15 cellular contexts compared by ENCODE assay signal in the genomic region with DNA sequence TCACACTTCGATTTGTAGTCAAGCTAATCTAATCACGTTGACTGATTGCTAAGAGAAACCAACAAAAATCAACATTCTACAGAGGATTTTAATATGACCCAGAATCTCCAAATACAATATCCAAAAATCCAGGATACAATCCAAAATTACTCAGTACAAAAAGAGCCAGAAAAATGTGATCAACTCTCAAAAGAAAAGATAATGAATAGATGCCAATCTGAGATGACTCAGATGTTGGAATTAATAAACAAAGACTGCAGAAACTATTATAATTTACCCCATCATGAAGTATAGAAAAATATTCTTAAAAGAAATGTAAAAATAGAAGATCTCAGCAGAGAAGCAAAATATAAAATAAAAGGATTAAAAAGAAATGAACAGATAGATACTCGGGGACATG. TPM values are rescaled to one million over a fixed set of nuclear protein-coding genes. Genes with fewer than 3 reads are reported as not detected.
DNase-seq lines count a peak whose midpoint lies in the region; ATAC-seq and TF ChIP-seq lines count a peak whose summit lies in the region.
"Had no signal": no experiment of that assay in that cellular context is flagged by ENCODE, and none has a peak within 500 bp of the region (broad histone marks: within the 10 kb centered on the region; RNA-seq: fewer than 3 reads in every experiment).

No MANE protein-coding gene starts in this region.

- in situ Hi-C loops in GM23248 (cut with MboI): no loop called here

- H3K4me1 ChIP-seq in GM23248 (ENCODE audit: insufficient read depth) (peaks cover 26% of the 10 kb centered on the region), upper lobe of right lung (peaks cover 14% of the 10 kb centered on the region), hepatocyte (ENCODE audit: insufficient read depth) (no peaks in the 10 kb centered on the region)

- H3K36me3 ChIP-seq in GM23248 (ENCODE audit: low read depth) (0 out of 2 replicates have a peak, but pooled peaks cover 5% of the 10 kb centered on the region), upper lobe of right lung (peaks cover 48% of the 10 kb centered on the region), hepatocyte (replicated peaks; ENCODE audit: insufficient read depth, low read depth) (no peaks in the 10 kb centered on the region)

- TF ChIP-seq CTCF in fibroblast of the aortic adventitia (IDR thresholded peaks at IDR 0.05; ENCODE audit: insufficient read depth, low read length) (no peak), upper lobe of right lung (IDR thresholded peaks at IDR 0.05) (no peak), hepatocyte (IDR thresholded peaks at IDR 0.05; ENCODE audit: poor library complexity) (no peak)

- no peaks in the 10 kb centered on the region for H3K27me3 Mint-ChIP-seq in activated T-helper 17 cell treated with anti-CD3 and anti-CD28 coated beads, Interleukin-2, amount 50 U/mL, for 72 hours

- intact Hi-C loops in upper lobe of right lung (cut with DNase I): no loop called here

- peak; percentile 31 for DNase-seq in GM23248
- peak; percentile 55 for DNase-seq in fibroblast of the aortic adventitia (ENCODE audit: low read depth)
- no peak for DNase-seq in upper lobe of right lung
- no peak for DNase-seq in hepatocyte (ENCODE audit: low spot score)
- no peak for DNase-seq in NCI-H748 (lab: John Stamatoyannopoulos, UW; ENCODE audit: unreplicated experiment)
- DNase-seq: DMS 273 treated with DMSO at 0.1 percent for 48 hours, H9, Kasumi-1, NCI-H1417 treated with DMSO at 0.1 percent for 48 hours, NCI-H2029, NCI-H2171 treated with DMSO at 0.1 percent for 48 hours, SHP77 had no signal

- H3K36me3 Mint-ChIP-seq in activated T-helper 17 cell treated with anti-CD3 and anti-CD28 coated beads, Interleukin-2, amount 50 U/mL, for 72 hours (ENCODE audit: low read depth): peaks cover 81% of the 10 kb centered on the region

- H3K4me2 ChIP-seq in GM23248 (ENCODE audit: unreplicated experiment) (peak overlapping the region; percentile 43), hepatocyte (no peak overlapping the region)

- peak overlapping the region; percentile 3; the same call in 1 of the 2 replicates for H3K27ac ChIP-seq in GM23248
- H3K27ac ChIP-seq in upper lobe of right lung: peak overlapping the region; percentile 21
- no peak overlapping the region for H3K27ac ChIP-seq in hepatocyte

- H3K9me2 ChIP-seq in GM23248 (ENCODE audit: insufficient read depth) (no peaks in the 10 kb centered on the region), hepatocyte (replicated peaks; ENCODE audit: insufficient read depth) (no peaks in the 10 kb centered on the region)

- H3K27ac Mint-ChIP-seq in activated T-helper 17 cell treated with anti-CD3 and anti-CD28 coated beads, Interleukin-2, amount 50 U/mL, for 72 hours: peak overlapping the region; percentile 15

- no peaks in the 10 kb centered on the region for H3K27me3 ChIP-seq in GM23248 (replicated peaks; ENCODE audit: insufficient read depth)
- no peaks in the 10 kb centered on the region for H3K27me3 ChIP-seq in upper lobe of right lung
- no peaks in the 10 kb centered on the region for H3K27me3 ChIP-seq in hepatocyte

- no peaks in the 10 kb centered on the region for H3K9me3 Mint-ChIP-seq in activated T-helper 17 cell treated with anti-CD3 and anti-CD28 coated beads, Interleukin-2, amount 50 U/mL, for 72 hours
- H3K9me3 Mint-ChIP-seq: H9 had no signal

- no peaks in the 10 kb centered on the region for H3K4me1 Mint-ChIP-seq in activated T-helper 17 cell treated with anti-CD3 and anti-CD28 coated beads, Interleukin-2, amount 50 U/mL, for 72 hours
- H3K4me1 Mint-ChIP-seq: H9 had no signal

- H3K9me3 ChIP-seq in GM23248 (ENCODE audit: low read depth) (no peaks in the 10 kb centered on the region), upper lobe of right lung (no peaks in the 10 kb centered on the region), hepatocyte (ENCODE audit: low read depth) (no peaks in the 10 kb centered on the region)

- ATAC-seq in activated T-helper 17 cell treated with anti-CD3 and anti-CD28 coated beads, Interleukin-2, amount 50 U/mL, for 72 hours (replicated peaks): no peak
- ATAC-seq in upper lobe of right lung (no peak), GM19397 (IDR thresholded peaks at IDR 0.05; ENCODE audit: unreplicated experiment) (no peak)

- H3F3A ChIP-seq in GM23248 (ENCODE audit: insufficient read depth): 0 out of 2 replicates have a peak, but pooled peaks cover 11% of the 10 kb centered on the region

- no peak overlapping the region for H3K4me3 Mint-ChIP-seq in activated T-helper 17 cell treated with anti-CD3 and anti-CD28 coated beads, Interleukin-2, amount 50 U/mL, for 72 hours
- H3K4me3 Mint-ChIP-seq: H9 had no signal

- 8 to 10% methylated on average over 3 of the region's 3 CpGs for WGBS in GM23248 (ENCODE audit: low coverage in 1 of 2, low lambda C conversion rate in 2 of 2, missing lambda C conversion rate in 2 of 2), 2 experiments
- WGBS in hepatocyte (ENCODE audit: low lambda C conversion rate, missing lambda C conversion rate): 97% methylated on average over 3 of the region's 3 CpGs

- H2AFZ ChIP-seq in GM23248 (no peak overlapping the region; the same call in 1 of the 2 replicates), hepatocyte (no peak overlapping the region)

- no peaks in the 10 kb centered on the region for H4K20me1 ChIP-seq in GM23248 (ENCODE audit: insufficient read depth)
- H4K20me1 ChIP-seq in hepatocyte (ENCODE audit: insufficient read depth, poor library complexity, severe bottlenecking): no peaks in the 10 kb centered on the region

- H3K9ac ChIP-seq in GM23248: peak overlapping the region; percentile 6; the same call in 1 of the 2 replicates

- H3K79me2 ChIP-seq in GM23248 (ENCODE audit: insufficient read depth) (no peaks in the 10 kb centered on the region), hepatocyte (no peaks in the 10 kb centered on the region)

- no peak overlapping the region for H3K4me3 ChIP-seq in GM23248
- no peak overlapping the region for H3K4me3 ChIP-seq in fibroblast of the aortic adventitia (ENCODE audit: low read depth, low read length)
- H3K4me3 ChIP-seq in upper lobe of right lung: no peak overlapping the region
- no peak overlapping the region for H3K4me3 ChIP-seq in hepatocyte

RNA-seq across cellular contexts. Expression of a gene that starts 22.3 kb away (rescaled TPM):
- 13.4 and 14.3 TPM in 2 replicates for total RNA-seq in GM23248 (2014; rRNA removed; shearing (Covaris generic))
- 16.3 and 18.8 TPM in 2 replicates for polyA plus RNA-seq in GM23248 (2016; fragmentation: Nextera tagmentation; extraction: Ambion mirVana)
- total RNA-seq in activated T-helper 17 cell treated with anti-CD3 and anti-CD28 coated beads, Interleukin-2, amount 50 U/mL, for 72 hours: 10 to 100 TPM; 20.0 to 26.6 TPM
- 32.4 and 48.9 TPM in 2 replicates for total RNA-seq in fibroblast of the aortic adventitia (ENCODE audit: low replicate concordance)
- 15.2 TPM for total RNA-seq in upper lobe of right lung
- 23.0 and 25.3 TPM in 2 replicates for total RNA-seq in hepatocyte
- 18.7 and 21.6 TPM in 2 replicates for polyA plus RNA-seq in hepatocyte

RNA-seq across cellular contexts. Expression of a gene that starts 22.5 kb away (rescaled TPM):
- total RNA-seq in GM23248 (2014; rRNA removed; shearing (Covaris generic)): 24.2 and 48.0 TPM in 2 replicates
- polyA plus RNA-seq in GM23248 (2016; fragmentation: Nextera tagmentation; extraction: Ambion mirVana) (19.7 and 20.1 TPM in 2 replicates), hepatocyte (28.4 and 30.2 TPM in 2 replicates)
- 10 to 100 TPM in 1 of 2 donors, 1 to 10 TPM in 1; 9.9 to 15.2 TPM for total RNA-seq in activated T-helper 17 cell treated with anti-CD3 and anti-CD28 coated beads, Interleukin-2, amount 50 U/mL, for 72 hours
- total RNA-seq in fibroblast of the aortic adventitia (ENCODE audit: low replicate concordance) (19.7 and 38.8 TPM in 2 replicates), upper lobe of right lung (24.6 TPM), hepatocyte (37.6 and 37.9 TPM in 2 replicates)

RNA-seq across cellular contexts. Expression of a gene that starts 57.6 kb away (rescaled TPM):
- total RNA-seq in GM23248 (2014; rRNA removed; shearing (Covaris generic)): 0.32 and 1.1 TPM in 2 replicates
- polyA plus RNA-seq in GM23248 (2016; fragmentation: Nextera tagmentation; extraction: Ambion mirVana) (0.29 and 0.93 TPM in 2 replicates), hepatocyte (0.73 and 1.0 TPM in 2 replicates)
- 1 to 10 TPM; 2.7 to 6.1 TPM for total RNA-seq in activated T-helper 17 cell treated with anti-CD3 and anti-CD28 coated beads, Interleukin-2, amount 50 U/mL, for 72 hours
- total RNA-seq in fibroblast of the aortic adventitia (ENCODE audit: low replicate concordance) (1.2 and 1.8 TPM in 2 replicates), upper lobe of right lung (1.1 TPM), hepatocyte (0.27 and 5.5 TPM in 2 replicates)
- total RNA-seq: NCI-H460 had no signal

Comparison
In these comparisons a context has a peak if more than half of its experiments do, and no peak if none do; other contexts are left out.
1. DNase-seq: peak in GM23248 (single experiment) and fibroblast of the aortic adventitia (single experiment); none in upper lobe of right lung (single experiment), hepatocyte (single experiment) and NCI-H748 (single experiment).